Comparison of ENCODE assay signal across 8 cellular contexts in the genomic region with DNA sequence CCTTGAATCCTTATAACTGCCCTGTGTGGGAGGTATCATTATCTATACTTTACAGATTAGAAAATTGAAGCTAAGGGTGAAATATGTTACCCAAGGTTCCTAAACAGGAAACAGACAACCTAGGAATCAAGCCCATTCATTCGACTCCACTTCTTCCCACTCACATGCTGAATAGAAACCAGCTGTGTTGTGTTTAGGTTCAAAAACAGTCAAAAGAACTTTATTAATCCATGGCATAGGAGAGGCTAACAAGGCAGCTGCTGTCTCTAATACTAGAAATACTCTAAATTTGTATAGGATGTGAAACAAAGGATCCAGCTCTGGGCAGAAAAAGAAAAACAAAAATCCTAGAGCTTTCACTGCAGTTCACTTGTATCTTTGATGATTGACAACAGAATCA. TPM values are rescaled to one million over a fixed set of nuclear protein-coding genes. Genes with fewer than 3 reads are reported as not detected.
"Had no signal": no experiment of that assay in that cellular context is flagged by ENCODE, and none has a peak within 500 bp of the region (broad histone marks: within the 10 kb centered on the region; RNA-seq: fewer than 3 reads in every experiment).

No MANE protein-coding gene starts in this region.

- H3K27ac Mint-ChIP-seq: HFFc6 had no signal

- ATAC-seq: HCT116 had no signal

- H3K9me3 Mint-ChIP-seq: HFFc6 had no signal

- H3K4me3 Mint-ChIP-seq: HFFc6 had no signal

- DNase-seq: GM23248, GOT3, H7, HFFc6, IMR-90, KBM-7 had no signal

RNA-seq across cellular contexts. Expression of a gene that starts 9.9 kb away (rescaled TPM):
- polyA plus RNA-seq: IMR-90 had no signal

RNA-seq across cellular contexts. Expression of a gene that starts 10.6 kb away (rescaled TPM):
- total RNA-seq: H7, HFFc6, HT-29, IMR-90 had no signal
- polyA plus RNA-seq: IMR-90 had no signal

RNA-seq across cellular contexts. Expression of a gene that starts 43.1 kb away (rescaled TPM):
- total RNA-seq: GM23248, HFFc6, HT-29 had no signal
- polyA plus RNA-seq: GM23248 had no signal
